Comparison of ENCODE assay signal across 8 cellular contexts in genomic region chr4:52721968-52722814, GRCh38. TPM values are rescaled to one million over a fixed set of nuclear protein-coding genes. Genes with fewer than 3 reads are reported as not detected.
DNase-seq lines count a peak whose midpoint lies in the region; ATAC-seq and TF ChIP-seq lines count a peak whose summit lies in the region.

No MANE protein-coding gene starts in this region.

- H3K27me3 ChIP-seq in GM23248 (replicated peaks; ENCODE audit: insufficient read depth) (no peaks in the 10 kb centered on the region), foreskin keratinocyte (no peaks in the 10 kb centered on the region), stomach (no peaks in the 10 kb centered on the region)

- peak overlapping the region; percentile 94 for H3K4me2 ChIP-seq in GM23248 (ENCODE audit: unreplicated experiment)

- H3K9ac ChIP-seq in GM23248: peak overlapping the region; percentile 85

- intact Hi-C loops in stomach (cut with DNase I; ENCODE audit: low total_unique reads): no loop called here

- no peaks in the 10 kb centered on the region for H3K79me2 ChIP-seq in GM23248 (ENCODE audit: insufficient read depth)

- H3F3A ChIP-seq in GM23248 (ENCODE audit: insufficient read depth): peaks cover 19% of the 10 kb centered on the region

- H3K27ac ChIP-seq in GM23248 (peak overlapping the region; percentile 61), foreskin keratinocyte (peak overlapping the region; percentile 56), stomach (peak overlapping the region; percentile 80 to 93 (median 91))

- H3K9me3 ChIP-seq in GM23248 (ENCODE audit: low read depth) (no peaks in the 10 kb centered on the region), stomach (no peaks in the 10 kb centered on the region)

- peak overlapping the region; percentile 86 for H3K4me3 ChIP-seq in GM23248
- peak overlapping the region; percentile 56 for H3K4me3 ChIP-seq in LNCaP clone FGC (ENCODE audit: low read depth, low read length)
- H3K4me3 ChIP-seq in stomach: peak overlapping the region; percentile 60 to 88 (median 73)

- H3K9me3 Mint-ChIP-seq in neural crest cell: no peaks in the 10 kb centered on the region

- H2AFZ ChIP-seq in GM23248: peak overlapping the region; percentile 97

- no peaks in the 10 kb centered on the region for H3K9me2 ChIP-seq in GM23248 (ENCODE audit: insufficient read depth)

- peak overlapping the region; percentile 88 for H3K27ac Mint-ChIP-seq in neural crest cell (ENCODE audit: unreplicated experiment)

- in situ Hi-C loops in GM23248 (cut with MboI): no loop called here

- H3K27me3 Mint-ChIP-seq in neural crest cell (ENCODE audit: low read depth): no peaks in the 10 kb centered on the region

- H3K4me3 Mint-ChIP-seq in neural crest cell: peak overlapping the region; percentile 86

- TF ChIP-seq EP300 in stomach (IDR thresholded peaks at IDR 0.05): no peak

- 0 out of 2 replicates have a peak, but pooled peaks cover 5% of the 10 kb centered on the region for H3K4me1 ChIP-seq in GM23248 (ENCODE audit: insufficient read depth)
- no peaks in the 10 kb centered on the region for H3K4me1 ChIP-seq in foreskin keratinocyte
- peaks cover 0 to 19% (median 6%) of the 10 kb centered on the region in 4 donors for H3K4me1 ChIP-seq in stomach

- no peak for TF ChIP-seq CTCF in LNCaP clone FGC (IDR thresholded peaks at IDR 0.05; ENCODE audit: control insufficient read depth, extremely low read depth, insufficient read depth)
- no peak for TF ChIP-seq CTCF in foreskin keratinocyte (conservative IDR thresholded peaks at IDR 0.05)
- no peak for TF ChIP-seq CTCF in neural crest cell (conservative IDR thresholded peaks at IDR 0.05)
- TF ChIP-seq CTCF in stomach (IDR thresholded peaks at IDR 0.05): peak in 1 of 7 experiments; percentile 22

- TF ChIP-seq POLR2A in Raji (IDR thresholded peaks at IDR 0.05; ENCODE audit: insufficient read depth, low read depth, low read length) (peak; percentile 80), stomach (IDR thresholded peaks at IDR 0.05) (peak in 1 of 4 donors; percentile 32)

- DNase-seq in Daoy (ENCODE audit: low read depth) (peak; percentile 92), GM23248 (peak; percentile 98), LNCaP clone FGC (ENCODE audit: low read depth) (peak; percentile 87), foreskin keratinocyte (peak; percentile 88 to 93), neural crest cell (ENCODE audit: low read depth, low spot score) (peak; percentile 73), stomach (peak; percentile 93)
- peak; percentile 83 for DNase-seq in activated gamma-delta T cell treated with anti-CD3 and anti-CD28 coated beads, Interleukin-2, amount 50 U/mL, for 16 hours (ENCODE audit: low read depth)

- H3K36me3 ChIP-seq in GM23248 (ENCODE audit: low read depth) (no peaks in the 10 kb centered on the region), stomach (peaks cover 0 to 11% (median 8%) of the 10 kb centered on the region in 4 donors)

- peak; percentile 99 for ATAC-seq in foreskin keratinocyte

- peaks cover 9% of the 10 kb centered on the region for H3K4me1 Mint-ChIP-seq in neural crest cell

- peaks cover 3% of the 10 kb centered on the region for H3K36me3 Mint-ChIP-seq in neural crest cell (ENCODE audit: low read depth)

- WGBS in GM23248 (ENCODE audit: low coverage in 1 of 2, low lambda C conversion rate in 2 of 2, missing lambda C conversion rate in 2 of 2), 2 experiments: 1% methylated on average over 52 of the region's 56 CpGs
- 1 to 2% (median 1%) methylated on average over 24 to 56 of the region's 56 CpGs for WGBS in stomach, 5 donors

- H4K20me1 ChIP-seq in GM23248 (ENCODE audit: insufficient read depth): no peaks in the 10 kb centered on the region

RNA-seq across cellular contexts. Expression of gene ERVMER34-1, which starts 29.0 kb away (rescaled TPM):
- not detected in 2 replicates for total RNA-seq in Daoy (2014; rRNA removed; shearing (Covaris generic))
- total RNA-seq in GM23248 (2014; rRNA removed; shearing (Covaris generic)): not detected in 2 replicates
- not detected in 2 replicates for polyA plus RNA-seq in GM23248 (2016; fragmentation: Nextera tagmentation; extraction: Ambion mirVana)
- total RNA-seq in foreskin keratinocyte: 9.7 and 11.1 TPM in 2 replicates
- polyA plus RNA-seq in foreskin keratinocyte: 5.3 and 7.5 TPM in 2 replicates
- 3.2 and 3.3 TPM in 2 replicates for total RNA-seq in neural crest cell
- total RNA-seq in stomach: 1 to 10 TPM in 1 of 5 donors, under 1 TPM in 1, not detected in 3; 0.37 to 3.0 TPM
- polyA plus RNA-seq in stomach: under 1 TPM in 2 of 3 donors, not detected in 1; 0.30 to 0.62 TPM

Comparison
In these comparisons a context has a peak if more than half of its experiments do, and no peak if none do; other contexts are left out.
1. Peak in every context shown above with its lines: DNase-seq, ATAC-seq, H3K4me3 ChIP-seq and H3K27ac ChIP-seq.